In the genomic region with DNA sequence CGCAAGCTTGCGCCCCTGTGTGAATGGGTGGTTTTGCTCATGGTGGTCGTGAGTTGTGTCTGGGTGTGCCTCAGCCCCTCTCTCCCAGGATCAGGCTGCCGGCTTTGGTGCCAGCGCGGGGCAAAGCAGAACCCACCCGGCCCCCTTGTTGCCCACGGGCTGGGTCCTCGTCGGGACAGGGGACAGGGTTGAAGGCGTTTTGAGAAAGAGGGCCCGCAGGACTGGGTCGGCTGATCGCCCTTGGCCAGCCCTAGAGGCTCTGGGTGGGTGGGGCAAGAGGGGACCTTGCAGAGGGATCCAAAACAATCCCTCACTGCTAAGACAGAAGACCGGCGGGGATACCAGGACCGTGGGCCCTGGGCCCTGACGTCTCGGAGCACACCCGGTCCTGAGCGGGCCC, we compare ENCODE assay signal across 13 cellular contexts.
"Had no signal": no experiment of that assay in that cellular context is flagged by ENCODE, and none has a peak within 500 bp of the region (broad histone marks: within the 10 kb centered on the region; RNA-seq: fewer than 3 reads in every experiment).

No MANE protein-coding gene starts in this region.

- H3K27ac Mint-ChIP-seq: activated CD4-positive, alpha-beta memory T cell treated with anti-CD3 and anti-CD28 coated beads, Interleukin-2, amount 10 ng/mL, durations not matched to agents 7 days and 5 days; activated CD4-positive, alpha-beta T cell treated with anti-CD3 and anti-CD28 coated beads for 36 hours; activated T-helper 1 cell treated with anti-CD3 and anti-CD28 coated beads, Interleukin-12 subunit alpha, Interleukin-12 subunit beta, Interleukin-2, Interleukin-4 antibody, amounts not matched to agents 30 ng/mL and 10 ng/mL and 1 ng/mL, durations not matched to agents 14 hours and 24 hours and 36 hours; nephron progenitor cell had no signal

- H3K4me3 Mint-ChIP-seq: activated CD4-positive, alpha-beta memory T cell treated with anti-CD3 and anti-CD28 coated beads, Interleukin-2, amount 10 ng/mL, durations not matched to agents 7 days and 5 days; activated CD4-positive, alpha-beta T cell treated with anti-CD3 and anti-CD28 coated beads for 36 hours; activated T-helper 1 cell treated with anti-CD3 and anti-CD28 coated beads, Interleukin-12 subunit alpha, Interleukin-12 subunit beta, Interleukin-2, Interleukin-4 antibody, amounts not matched to agents 30 ng/mL and 10 ng/mL and 1 ng/mL, durations not matched to agents 14 hours and 24 hours and 36 hours; nephron progenitor cell had no signal

- H3K4me3 ChIP-seq: lung had no signal

- H3K27ac ChIP-seq: psoas muscle, tibial nerve had no signal

- H3K9me3 ChIP-seq: psoas muscle, tibial nerve had no signal

- DNase-seq: activated CD4-positive, alpha-beta memory T cell treated with anti-CD3 and anti-CD28 coated beads, Interleukin-2, amount 10 ng/mL, durations not matched to agents 7 days and 5 days; activated CD4-positive, alpha-beta T cell treated with anti-CD3 and anti-CD28 coated beads for 36 hours; activated naive CD4-positive, alpha-beta T cell; effector memory CD4-positive, alpha-beta T cell; hippocampal formation; nephron progenitor cell; stimulated activated CD4-positive, alpha-beta T cell treated with anti-CD3 and anti-CD28 coated beads, Interleukin-2, amount 100 ng/mL, for 24 hours; stimulated activated naive CD4-positive, alpha-beta T cell treated with Interleukin-2 at 50 U/mL for 16 hours; T-helper 9 cell had no signal

- ATAC-seq: activated CD4-positive, alpha-beta T cell treated with anti-CD3 and anti-CD28 coated beads for 36 hours; psoas muscle had no signal

- H3K36me3 ChIP-seq: tibial nerve had no signal
